ENCODE assay signal across 1 cellular context in genomic region chr16:56931253-56931768, GRCh38.
TF ChIP-seq lines count a peak whose summit lies in the region.

No MANE protein-coding gene starts in this region.

TF ChIP-seq in K562, 482 proteins besides CTCF, POLR2A, EP300 and RAD21 (continued from another document and continues in another):
- TF ChIP-seq PATZ1 (CRISPR knock-in tag; IDR thresholded peaks at IDR 0.05; ENCODE audit: borderline replicate concordance) (no peak), PHF20 (IDR thresholded peaks at IDR 0.05; ENCODE audit: partially characterized antibody) (no peak), CAMTA2 (CRISPR knock-in tag; conservative IDR thresholded peaks at IDR 0.05) (no peak), ZNF408 (CRISPR knock-in tag; IDR thresholded peaks at IDR 0.05; ENCODE audit: low read depth) (no peak), ZNF707 (CRISPR knock-in tag; conservative IDR thresholded peaks at IDR 0.05) (no peak), GTF2B (IDR thresholded peaks at IDR 0.05; ENCODE audit: extremely low read depth, insufficient read length) (no peak), ZNF561 (CRISPR knock-in tag; conservative IDR thresholded peaks at IDR 0.05) (no peak), CEBPZ (IDR thresholded peaks at IDR 0.05; ENCODE audit: borderline replicate concordance, low read depth, low read length) (no peak), ARID3B (CRISPR knock-in tag; IDR thresholded peaks at IDR 0.05; ENCODE audit: borderline replicate concordance) (0 out of 2 replicates have a peak, but pooled peaks have one; percentile 39), SRSF3 (IDR thresholded peaks at IDR 0.05; ENCODE audit: insufficient read depth, low read length) (peak; percentile 62; the same call in 1 of the 2 replicates), NR2C1 (IDR thresholded peaks at IDR 0.05) (0 out of 2 replicates have a peak, but pooled peaks have one; percentile 15), NR2C1 (tag; IDR thresholded peaks at IDR 0.05) (no peak), NFXL1 (CRISPR knock-in tag; IDR thresholded peaks at IDR 0.05) (peak; percentile 72; the same call in 1 of the 2 replicates), ZNF121 (CRISPR knock-in tag; conservative IDR thresholded peaks at IDR 0.05) (no peak), SAP30 (IDR thresholded peaks at IDR 0.05; ENCODE audit: borderline replicate concordance, insufficient read depth, low read depth, low read length, poor library complexity, severe bottlenecking) (no peak), CREB1 (IDR thresholded peaks at IDR 0.05) (no peak), CREB1 (CRISPR knock-in tag; IDR thresholded peaks at IDR 0.05) (no peak), SMAD4 (CRISPR knock-in tag; conservative IDR thresholded peaks at IDR 0.05) (no peak; the same call in 1 of the 2 replicates), PHB (CRISPR knock-in tag; IDR thresholded peaks at IDR 0.05) (0 out of 2 replicates have a peak, but pooled peaks have one; percentile 12), KDM2B (CRISPR knock-in tag; IDR thresholded peaks at IDR 0.05) (no peak), ATF4 (CRISPR knock-in tag; IDR thresholded peaks at IDR 0.05) (no peak), PYGO2 (tag; IDR thresholded peaks at IDR 0.05) (no peak), TRIM24 (IDR thresholded peaks at IDR 0.05) (no peak), TFAP4 (CRISPR knock-in tag; IDR thresholded peaks at IDR 0.05; ENCODE audit: borderline replicate concordance) (no peak), ZNF217 (CRISPR knock-in tag; IDR thresholded peaks at IDR 0.05) (no peak), HNRNPLL (IDR thresholded peaks at IDR 0.05; ENCODE audit: low read depth, low read length, poor library complexity, severe bottlenecking) (no peak), HBP1 (CRISPR knock-in tag; IDR thresholded peaks at IDR 0.05) (0 out of 2 replicates have a peak, but pooled peaks have one; percentile 30), E2F3 (CRISPR knock-in tag; IDR thresholded peaks at IDR 0.05) (no peak), ZNF133 (CRISPR knock-in tag; IDR thresholded peaks at IDR 0.05) (no peak), HCFC1 (IDR thresholded peaks at IDR 0.05; ENCODE audit: low read depth, low read length) (no peak), MEIS2 (IDR thresholded peaks at IDR 0.05; ENCODE audit: partially characterized antibody) (peak; percentile 5), MYC (IDR thresholded peaks at IDR 0.05; ENCODE audit: low read depth, low read length) (no peak), MYC (CRISPR knock-in tag; IDR thresholded peaks at IDR 0.05; ENCODE audit: borderline replicate concordance, low read depth) (no peak), ZBTB1 (CRISPR knock-in tag; IDR thresholded peaks at IDR 0.05; ENCODE audit: borderline replicate concordance, low read depth) (no peak), CREB3L1 (IDR thresholded peaks at IDR 0.05; ENCODE audit: borderline replicate concordance, low read depth) (no peak), ZBTB33 (CRISPR knock-in tag; IDR thresholded peaks at IDR 0.05) (no peak), ZNF512 (tag; IDR thresholded peaks at IDR 0.05) (no peak), RNF219 (CRISPR knock-in tag; IDR thresholded peaks at IDR 0.05) (no peak), RAD51 (IDR thresholded peaks at IDR 0.05; ENCODE audit: borderline replicate concordance, low read depth) (no peak), ZBTB8A (IDR thresholded peaks at IDR 0.05; ENCODE audit: partially characterized antibody) (no peak), ZBTB12 (CRISPR knock-in tag; IDR thresholded peaks at IDR 0.05) (no peak)
